8 cellular contexts compared by ENCODE assay signal in genomic region chr12:96501139-96501741, GRCh38. TPM values are rescaled to one million over a fixed set of nuclear protein-coding genes. Genes with fewer than 3 reads are reported as not detected.
DNase-seq lines count a peak whose midpoint lies in the region; FAIRE-seq and TF ChIP-seq lines count a peak whose summit lies in the region.

No MANE protein-coding gene starts in this region.

- DNase-seq in DMS 273 (lab: John Stamatoyannopoulos, UW; ENCODE audit: unreplicated experiment) (peak; percentile 30), DMS 273 treated with DMSO at 0.1 percent for 48 hours (lab: John Stamatoyannopoulos, UW) (no peak), H54 (ENCODE audit: insufficient read length, low spot score) (peak; percentile 69), LoVo (ENCODE audit: low spot score) (peak; percentile 84), fibroblast of peridontal ligament (ENCODE audit: extremely low read depth) (peak; percentile 42), pulmonary artery endothelial cell (ENCODE audit: low read depth, low spot score) (peak; percentile 85), DMS114 treated with DMSO at 0.1 percent for 48 hours (lab: John Stamatoyannopoulos, UW; ENCODE audit: unreplicated experiment) (no peak)
- peak; percentile 54 for DNase-seq in activated CD4-positive, alpha-beta T cell treated with anti-CD3 and anti-CD28 coated beads, Interleukin-2, amount 10 ng/mL, durations not matched to agents 7 days and 5 days

- POLR2A ChIA-PET in activated CD4-positive, alpha-beta T cell treated with anti-CD3 and anti-CD28 coated beads, Interleukin-2, amount 10 ng/mL, durations not matched to agents 7 days and 5 days (lab: Charles Lee): no interaction called here

- no peak for TF ChIP-seq POLR2A in H54 (IDR thresholded peaks at IDR 0.05; ENCODE audit: low read depth, low read length)

- peak; percentile 99 for FAIRE-seq in H54 (lab: Jason Lieb, UNC)

- peak overlapping the region; percentile 84 for H3K27ac Mint-ChIP-seq in activated CD4-positive, alpha-beta T cell treated with anti-CD3 and anti-CD28 coated beads, Interleukin-2, amount 10 ng/mL, durations not matched to agents 7 days and 5 days

- peaks cover 13% of the 10 kb centered on the region for H3K9me3 Mint-ChIP-seq in activated CD4-positive, alpha-beta T cell treated with anti-CD3 and anti-CD28 coated beads, Interleukin-2, amount 10 ng/mL, durations not matched to agents 7 days and 5 days

- CTCF ChIA-PET in activated CD4-positive, alpha-beta T cell treated with anti-CD3 and anti-CD28 coated beads, Interleukin-2, amount 10 ng/mL, durations not matched to agents 7 days and 5 days (lab: Charles Lee): interaction anchor here (1.2 to 1.4 kb wide), 2 partner anchors 10 to 15 kb away, joined by 3 to 5 read pairs; no protein-coding TSS in a partner anchor

- H3K27me3 Mint-ChIP-seq in activated CD4-positive, alpha-beta T cell treated with anti-CD3 and anti-CD28 coated beads, Interleukin-2, amount 10 ng/mL, durations not matched to agents 7 days and 5 days: no peaks in the 10 kb centered on the region

- peak overlapping the region; percentile 23 for H3K4me3 Mint-ChIP-seq in activated CD4-positive, alpha-beta T cell treated with anti-CD3 and anti-CD28 coated beads, Interleukin-2, amount 10 ng/mL, durations not matched to agents 7 days and 5 days

- H3K4me1 Mint-ChIP-seq in activated CD4-positive, alpha-beta T cell treated with anti-CD3 and anti-CD28 coated beads, Interleukin-2, amount 10 ng/mL, durations not matched to agents 7 days and 5 days: peaks cover 59% of the 10 kb centered on the region

- H3K36me3 Mint-ChIP-seq in activated CD4-positive, alpha-beta T cell treated with anti-CD3 and anti-CD28 coated beads, Interleukin-2, amount 10 ng/mL, durations not matched to agents 7 days and 5 days (ENCODE audit: low read depth): peaks cover 17% of the 10 kb centered on the region

RNA-seq across cellular contexts. Expression of gene CFAP54, which starts 11.9 kb away (rescaled TPM):
- total RNA-seq in activated CD4-positive, alpha-beta T cell treated with anti-CD3 and anti-CD28 coated beads, Interleukin-2, amount 10 ng/mL, durations not matched to agents 7 days and 5 days: under 1 TPM; 0.23 to 0.40 TPM
- total RNA-seq in pulmonary artery endothelial cell: 10.0 and 26.2 TPM in 2 replicates

Comparison
In these comparisons a context has a peak if more than half of its experiments do, and no peak if none do; other contexts are left out.
1. DNase-seq: peak in DMS 273 (single experiment), H54 (single experiment), LoVo (single experiment), activated CD4-positive, alpha-beta T cell treated with anti-CD3 and anti-CD28 coated beads, Interleukin-2, amount 10 ng/mL, durations not matched to agents 7 days and 5 days (single experiment), fibroblast of peridontal ligament (single experiment) and pulmonary artery endothelial cell (single experiment); none in DMS 273 treated with DMSO at 0.1 percent for 48 hours (single experiment) and DMS114 treated with DMSO at 0.1 percent for 48 hours (single experiment).